In the genomic region with DNA sequence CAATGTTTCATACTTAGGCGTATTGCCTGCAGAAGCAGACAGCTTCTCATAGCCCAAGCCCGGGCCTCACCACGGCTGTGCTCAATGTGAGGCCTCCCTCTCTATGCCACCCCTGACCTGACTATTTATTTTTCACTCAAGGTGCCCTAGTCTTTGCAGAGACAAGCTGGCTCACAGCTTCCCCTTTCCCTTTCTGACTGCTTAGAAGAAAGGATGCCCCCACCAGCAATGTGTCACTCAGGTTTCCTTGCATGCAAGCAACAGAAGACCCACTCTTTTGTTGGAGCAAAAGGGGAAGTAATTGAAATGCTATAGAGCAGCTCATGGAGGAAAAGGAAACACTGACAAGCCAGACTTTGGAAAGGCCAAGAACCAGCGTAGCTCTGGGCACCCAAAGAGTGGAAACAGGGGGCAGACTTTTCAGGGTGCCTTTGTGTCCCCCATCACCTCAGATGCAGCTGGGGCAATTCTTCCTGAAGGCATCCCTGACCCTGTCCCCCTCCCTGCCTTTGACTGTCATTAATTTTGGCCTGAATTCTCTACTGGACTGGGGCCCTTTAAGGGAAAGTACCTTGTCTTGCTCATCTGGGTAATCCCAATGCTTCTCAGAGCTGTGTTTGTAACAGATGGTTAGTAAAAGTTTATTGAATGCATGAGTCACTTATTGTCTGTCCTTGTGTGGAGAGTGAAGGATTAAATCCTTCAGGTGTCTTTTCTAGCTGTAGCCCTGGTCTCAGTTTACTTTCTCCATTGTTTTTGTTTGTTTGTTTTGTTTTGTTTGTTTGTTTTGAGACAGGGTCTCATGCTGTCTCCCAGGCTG, we compare ENCODE assay signal across 9 cellular contexts. TPM values are rescaled to one million over a fixed set of nuclear protein-coding genes. Genes with fewer than 3 reads are reported as not detected.
DNase-seq lines count a peak whose midpoint lies in the region; ATAC-seq and FAIRE-seq lines count a peak whose summit lies in the region.
"Had no signal": no experiment of that assay in that cellular context is flagged by ENCODE, and none has a peak within 500 bp of the region (broad histone marks: within the 10 kb centered on the region; RNA-seq: fewer than 3 reads in every experiment).

No MANE protein-coding gene starts in this region.

- 41 to 54% (median 43%) methylated on average over 4 of the region's 4 CpGs for WGBS in small intestine, 3 donors

- H3K27me3 ChIP-seq in BLaER1 treated with 17β-estradiol and CSF1 and Interleukin-3, amounts not matched to agents 10 nM and 100 nM, result no peaks in the 10 kb centered on the region
- H3K27me3 ChIP-seq in small intestine (ENCODE audit: control insufficient read depth in 2 of 2, insufficient read depth in 2 of 2, low read length in 2 of 2), result peaks cover 0 to 2% of the 10 kb centered on the region in 2 donors
- H3K27me3 ChIP-seq: cardiac muscle cell had no signal

- H3K9me3 Mint-ChIP-seq in T-helper 2 cell treated with Interferon-gamma antibody and Interleukin-4, amounts not matched to agents 5 μg/mL and 100 μg/mL, for 36 hours, result no peaks in the 10 kb centered on the region

- H3K4me3 Mint-ChIP-seq in T-helper 2 cell treated with Interferon-gamma antibody and Interleukin-4, amounts not matched to agents 5 μg/mL and 100 μg/mL, for 36 hours, result no peak overlapping the region

- H3K4me3 ChIP-seq in BLaER1 treated with 17β-estradiol and CSF1 and Interleukin-3, amounts not matched to agents 10 nM and 100 nM, result peak overlapping the region in 1 of 10 experiments; percentile 11; a peak in 1 of 20 replicates
- no peak overlapping the region for H3K4me3 ChIP-seq in small intestine (ENCODE audit: low read depth in 1 of 2, low read length in 2 of 2)
- H3K4me3 ChIP-seq: cardiac muscle cell had no signal

- H3K27ac Mint-ChIP-seq in T-helper 2 cell treated with Interferon-gamma antibody and Interleukin-4, amounts not matched to agents 5 μg/mL and 100 μg/mL, for 36 hours, result peak overlapping the region; percentile 22

- H3K27me3 Mint-ChIP-seq in T-helper 2 cell treated with Interferon-gamma antibody and Interleukin-4, amounts not matched to agents 5 μg/mL and 100 μg/mL, for 36 hours (ENCODE audit: low read depth), result no peaks in the 10 kb centered on the region

- peak overlapping the region; percentile 61 to 89 (median 76) for H3K4me2 ChIP-seq in BLaER1 treated with 17β-estradiol and CSF1 and Interleukin-3, amounts not matched to agents 10 nM and 100 nM

- peak overlapping the region in 1 of 11 experiments; percentile 47; a peak in 1 of 22 replicates for H3K9ac ChIP-seq in BLaER1 treated with 17β-estradiol and CSF1 and Interleukin-3, amounts not matched to agents 10 nM and 100 nM

- no peak for DNase-seq in T-helper 2 cell treated with Interferon-gamma antibody and Interleukin-4, amounts not matched to agents 5 μg/mL and 100 μg/mL, for 36 hours (ENCODE audit: low spot score)
- DNase-seq in small intestine (peak; percentile 63), H4 (ENCODE audit: low spot score) (no peak), cortex of kidney (lab: John Stamatoyannopoulos, UW) (no peak)
- DNase-seq in activated CD4-positive, CD25-positive, alpha-beta regulatory T cell treated with anti-CD3 and anti-CD28 coated beads, Interleukin-2, amount 50 U/mL, for 72 hours, result no peak

- H4K20me1 ChIP-seq in BLaER1 treated with 17β-estradiol and CSF1 and Interleukin-3, amounts not matched to agents 10 nM and 100 nM, result no peaks in the 10 kb centered on the region; a peak in 1 of 22 replicates

- peaks cover 18% of the 10 kb centered on the region for H3K4me1 Mint-ChIP-seq in T-helper 2 cell treated with Interferon-gamma antibody and Interleukin-4, amounts not matched to agents 5 μg/mL and 100 μg/mL, for 36 hours (ENCODE audit: low read depth)

- peaks cover 31% of the 10 kb centered on the region for H3K36me3 Mint-ChIP-seq in T-helper 2 cell treated with Interferon-gamma antibody and Interleukin-4, amounts not matched to agents 5 μg/mL and 100 μg/mL, for 36 hours (ENCODE audit: low read depth)

- H3K9me3 ChIP-seq in BLaER1 treated with 17β-estradiol and CSF1 and Interleukin-3, amounts not matched to agents 10 nM and 100 nM (replicated peaks in 1 of 11), result peaks cover 0 to 6% (median 0%) of the 10 kb centered on the region in 11 experiments; a peak in 1 of 22 replicates
- no peaks in the 10 kb centered on the region for H3K9me3 ChIP-seq in small intestine (ENCODE audit: control insufficient read depth, low read depth)

- ATAC-seq in GM19438 (IDR thresholded peaks at IDR 0.05; ENCODE audit: low read depth, unreplicated experiment) (peak; percentile 91), HG03432 (IDR thresholded peaks at IDR 0.05; ENCODE audit: unreplicated experiment) (peak; percentile 93)

- peak overlapping the region in 9 of 11 experiments; percentile 50 to 66 (median 60); a peak in 19 of 22 replicates for H3K27ac ChIP-seq in BLaER1 treated with 17β-estradiol and CSF1 and Interleukin-3, amounts not matched to agents 10 nM and 100 nM
- peak overlapping the region in 1 of 2 donors; percentile 18 for H3K27ac ChIP-seq in small intestine (ENCODE audit: low read depth in 1 of 2, low read length in 1 of 2)
- H3K27ac ChIP-seq: cardiac muscle cell had no signal

- no peaks in the 10 kb centered on the region for H3K36me3 ChIP-seq in BLaER1 treated with 17β-estradiol and CSF1 and Interleukin-3, amounts not matched to agents 10 nM and 100 nM
- no peaks in the 10 kb centered on the region for H3K36me3 ChIP-seq in small intestine (ENCODE audit: control insufficient read depth in 2 of 2, insufficient read depth in 2 of 2, low read length in 2 of 2)
- H3K36me3 ChIP-seq: cardiac muscle cell had no signal

- H3K4me1 ChIP-seq in BLaER1 treated with 17β-estradiol and CSF1 and Interleukin-3, amounts not matched to agents 10 nM and 100 nM, result peaks cover 21 to 46% (median 27%) of the 10 kb centered on the region in 10 experiments
- H3K4me1 ChIP-seq in small intestine (ENCODE audit: control insufficient read depth in 2 of 2, insufficient read depth in 1 of 2, low read depth in 1 of 2, low read length in 1 of 2), result no peaks in the 10 kb centered on the region

- FAIRE-seq in small intestine (lab: Jason Lieb, UNC), result no peak

RNA-seq across cellular contexts. Expression of a gene that starts 17.8 kb away (rescaled TPM):
- 1 to 10 TPM; 2.4 to 4.7 (median 4.5) TPM for polyA plus RNA-seq in small intestine
- 3.2 and 3.8 TPM in 2 replicates for total RNA-seq in H4 (2014; rRNA removed; shearing (Covaris generic))
